29 cellular contexts compared by ENCODE assay signal in the genomic region with DNA sequence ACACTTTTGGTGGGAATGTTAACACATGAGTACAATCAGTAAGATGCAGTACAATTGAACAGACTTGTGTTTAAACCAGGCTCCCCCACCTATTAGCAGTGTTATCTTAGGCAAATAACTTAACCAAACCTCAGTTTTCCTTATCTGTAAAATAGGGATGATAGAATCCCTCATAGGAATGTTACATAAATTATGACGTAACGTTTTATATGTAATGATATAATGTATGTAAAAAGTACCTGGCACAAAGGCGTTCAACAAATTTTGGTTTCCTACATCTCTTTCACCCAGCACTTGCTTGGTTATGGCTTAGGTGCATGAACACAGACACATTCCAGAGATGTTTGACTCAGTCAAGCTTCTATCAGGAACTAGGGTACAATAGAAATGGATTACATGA. TPM values are rescaled to one million over a fixed set of nuclear protein-coding genes. Genes with fewer than 3 reads are reported as not detected.
"Had no signal": no experiment of that assay in that cellular context is flagged by ENCODE, and none has a peak within 500 bp of the region (broad histone marks: within the 10 kb centered on the region; RNA-seq: fewer than 3 reads in every experiment).

No MANE protein-coding gene starts in this region.

- H3K4me2 ChIP-seq: neural progenitor cell, smooth muscle cell had no signal

- ATAC-seq: naive thymus-derived CD4-positive, alpha-beta T cell; natural killer cell; psoas muscle; right cardiac atrium; sciatic nerve; stimulated activated memory B cell treated with anti-CD40 and anti-IgM and Interleukin-4, amounts not matched to agents 10 μg/mL and 1 μg/mL and 100 μg/mL, for 72 hours; stimulated activated naive CD8-positive, alpha-beta T cell treated with anti-CD3 and anti-CD28 coated beads, Interleukin-15, amount 100 ng/mL, for 72 hours; stimulated activated naive CD8-positive, alpha-beta T cell treated with anti-CD3 and anti-CD28 coated beads, Interleukin-15, Interleukin-2, amounts not matched to agents 100 U/mL and 50 U/mL, for 24 hours; upper lobe of right lung had no signal

- H3K27me3 ChIP-seq: neural progenitor cell, ovary, spleen, suprapubic skin, testis, tibial artery, transverse colon, upper lobe of right lung, uterus had no signal

- DNase-seq: naive thymus-derived CD4-positive, alpha-beta T cell; natural killer cell; occipital lobe; ovary; psoas muscle; right cardiac atrium; spleen; stimulated activated CD4-positive, alpha-beta T cell treated with anti-CD3 and anti-CD28 coated beads, Interleukin-12 subunit alpha, Interleukin-12 subunit beta, amount 100 ng/mL, for 4 hours; stimulated activated CD4-positive, alpha-beta T cell treated with anti-CD3 and anti-CD28 coated beads, Interleukin-1b, Interleukin-23, amount 100 ng/mL, for 48 hours; stimulated activated CD4-positive, alpha-beta T cell treated with anti-CD3 and anti-CD28 coated beads, Interleukin-2, amount 100 ng/mL, for 48 hours; stimulated activated CD4-positive, alpha-beta T cell treated with anti-CD3 and anti-CD28 coated beads, Interleukin-4, amount 100 ng/mL, for 24 hours; stimulated activated naive CD4-positive, alpha-beta T cell; stimulated activated naive CD8-positive, alpha-beta T cell treated with anti-CD3 and anti-CD28 coated beads, Interleukin-15, amount 100 ng/mL, for 72 hours; stimulated activated naive CD8-positive, alpha-beta T cell treated with anti-CD3 and anti-CD28 coated beads, Interleukin-15, Interleukin-2, amounts not matched to agents 100 U/mL and 50 U/mL, for 24 hours; substantia nigra; testis; tibial artery; transverse colon; upper lobe of right lung; uterus had no signal

- H3K4me1 ChIP-seq: neural progenitor cell, parathyroid adenoma, psoas muscle, spleen, uterus had no signal

- H3K4me3 ChIP-seq: neural progenitor cell, ovary, psoas muscle, skin epidermis, smooth muscle cell, spleen, suprapubic skin, testis, tibial artery, transverse colon, upper lobe of right lung, uterus had no signal

- H3K9ac ChIP-seq: neural progenitor cell, parathyroid adenoma had no signal

- H3K9me3 ChIP-seq: ovary, psoas muscle, spleen, suprapubic skin, testis, tibial artery, transverse colon, upper lobe of right lung, uterus had no signal

- H3K36me3 ChIP-seq: neural progenitor cell, ovary, spleen, suprapubic skin, tibial artery, transverse colon, upper lobe of right lung, uterus had no signal

- H3K79me2 ChIP-seq: parathyroid adenoma had no signal

- H3K27ac ChIP-seq: neural progenitor cell, ovary, parathyroid adenoma, psoas muscle, skin epidermis, spleen, suprapubic skin, testis, tibial artery, transverse colon, upper lobe of right lung, uterus had no signal

- H2AFZ ChIP-seq: neural progenitor cell, parathyroid adenoma had no signal

RNA-seq across cellular contexts. Expression of a gene that starts 26.7 kb away (rescaled TPM):
- total RNA-seq: naive thymus-derived CD4-positive, alpha-beta T cell; natural killer cell; progenitor cell of endocrine pancreas had no signal
- polyA plus RNA-seq: naive thymus-derived CD4-positive, alpha-beta T cell; neural cell had no signal
